Comparison of ENCODE assay signal across 8 cellular contexts in genomic region chr16:30956601-30957455, GRCh38. TPM values are rescaled to one million over a fixed set of nuclear protein-coding genes. Genes with fewer than 3 reads are reported as not detected.
DNase-seq lines count a peak whose midpoint lies in the region; ATAC-seq and TF ChIP-seq lines count a peak whose summit lies in the region.

No MANE protein-coding gene starts in this region.

- H3K9ac ChIP-seq in SK-N-SH, result peak overlapping the region; percentile 100

- no peaks in the 10 kb centered on the region for H3K9me2 ChIP-seq in SK-N-SH

- TF ChIP-seq RAD21 in SK-N-SH (IDR thresholded peaks at IDR 0.05; ENCODE audit: low read length), result no peak

- H3K79me2 ChIP-seq in SK-N-SH (ENCODE audit: insufficient read depth), result peaks cover 24% of the 10 kb centered on the region

- H3K27me3 Mint-ChIP-seq in Calu3 (ENCODE audit: unreplicated experiment), result no peaks in the 10 kb centered on the region
- H3K27me3 Mint-ChIP-seq in activated naive CD4-positive, alpha-beta T cell treated with anti-CD3 and anti-CD28 coated beads, Interleukin-2, amount 50 U/mL, for 24 hours, result no peaks in the 10 kb centered on the region

- H3K27ac Mint-ChIP-seq in Calu3 (ENCODE audit: unreplicated experiment), result peak overlapping the region; percentile 97
- H3K27ac Mint-ChIP-seq in activated naive CD4-positive, alpha-beta T cell treated with anti-CD3 and anti-CD28 coated beads, Interleukin-2, amount 50 U/mL, for 24 hours, result peak overlapping the region; percentile 97

- CTCF ChIA-PET in Calu3 (lab: Charles Lee) (interaction anchor here (0.8 kb wide), 1 partner anchor 15 kb away, joined by 5 read pairs; no protein-coding TSS in a partner anchor), SK-N-SH (lab: Yijun Ruan, JAX) (interaction anchor here (0.7 to 2.3 kb wide), 3 partner anchors 10 to 501 kb away, joined by 3 to 5 read pairs (median 3); partner anchors contain the start of gene ZNF843)

- TF ChIP-seq POLR2A in ovary (IDR thresholded peaks at IDR 0.05), result no peak

- DNase-seq in Calu3 (peak; percentile 92), Kasumi-1 (lab: John Stamatoyannopoulos, UW) (peak; percentile 33 to 47), SK-N-SH (peak; percentile 92), glomerular visceral epithelial cell (ENCODE audit: extremely low spot score) (peak; percentile 86), ovary (peak; percentile 82 to 91 (median 90)), tibial artery (peak; percentile 70 to 91)

- H3K9me3 Mint-ChIP-seq in Calu3 (ENCODE audit: low read depth, unreplicated experiment), result no peaks in the 10 kb centered on the region
- H3K9me3 Mint-ChIP-seq in activated naive CD4-positive, alpha-beta T cell treated with anti-CD3 and anti-CD28 coated beads, Interleukin-2, amount 50 U/mL, for 24 hours, result no peaks in the 10 kb centered on the region

- intact Hi-C loops in Calu3 (cut with micrococcal nuclease; ENCODE audit: unreplicated experiment), result loop anchor here (10.0 kb wide), 1 partner anchor 908 kb away; no protein-coding TSS in a partner anchor
- intact Hi-C loops in ovary (cut with DNase I), result loop anchor here in 1 of 4 donors (10.0 kb wide), 1 partner anchor 158 kb away; the partner anchor contains the start of gene KAT8
- intact Hi-C loops in tibial artery (cut with DNase I; ENCODE audit: low total_unique reads), result no loop called here

- 23% methylated on average over 18 of the region's 42 CpGs for WGBS in SK-N-SH (ENCODE audit: low lambda C conversion rate)
- 18 to 26% (median 19%) methylated on average over 42 of the region's 42 CpGs for WGBS in ovary, 3 donors

- no peak for TF ChIP-seq EP300 in SK-N-SH (IDR thresholded peaks at IDR 0.05; ENCODE audit: borderline replicate concordance in 1 of 2, low read depth in 1 of 2, low read length in 1 of 2)
- TF ChIP-seq EP300 in ovary (IDR thresholded peaks at IDR 0.05), result peak; percentile 33

- no peak for TF ChIP-seq CTCF in Calu3 (IDR thresholded peaks at IDR 0.05; ENCODE audit: unreplicated experiment)
- TF ChIP-seq CTCF in SK-N-SH (IDR thresholded peaks at IDR 0.05), result peak; percentile 44
- TF ChIP-seq CTCF in ovary (IDR thresholded peaks at IDR 0.05), result peak in 1 of 3 donors; percentile 34
- peak in 1 of 2 experiments; percentile 26 for TF ChIP-seq CTCF in tibial artery (IDR thresholded peaks at IDR 0.05)

- H3K36me3 ChIP-seq in SK-N-SH (replicated peaks in 1 of 2; ENCODE audit: control insufficient read depth in 1 of 2, insufficient read depth in 2 of 2, low read length in 1 of 2) (peaks cover 25 to 30% of the 10 kb centered on the region in 2 experiments), ovary (no peaks in the 10 kb centered on the region), tibial artery (peaks cover 23 to 42% (median 24%) of the 10 kb centered on the region in 3 donors)

- no peaks in the 10 kb centered on the region; the same call in 1 of the 2 replicates for H4K20me1 ChIP-seq in SK-N-SH (ENCODE audit: insufficient read depth)

- POLR2A ChIA-PET in SK-N-SH (lab: Yijun Ruan, JAX), result interaction anchor here (0.6 to 1.1 kb wide), 5 partner anchors 9 to 486 kb away, joined by 3 to 4 read pairs (median 3); partner anchors contain the start of genes ZNF646, ZNF668 and ZNF843

- H3K4me3 Mint-ChIP-seq in Calu3 (ENCODE audit: low read depth, unreplicated experiment), result peak overlapping the region; percentile 87
- H3K4me3 Mint-ChIP-seq in activated naive CD4-positive, alpha-beta T cell treated with anti-CD3 and anti-CD28 coated beads, Interleukin-2, amount 50 U/mL, for 24 hours, result peak overlapping the region; percentile 95

- peak overlapping the region; percentile 74 to 99 for H3K4me3 ChIP-seq in SK-N-SH (ENCODE audit: low read depth in 2 of 2, low read length in 1 of 2)
- peak overlapping the region; percentile 82 for H3K4me3 ChIP-seq in ovary
- H3K4me3 ChIP-seq in tibial artery, result peak overlapping the region; percentile 74 to 96

- H3K27me3 ChIP-seq in SK-N-SH (ENCODE audit: insufficient read depth) (no peaks in the 10 kb centered on the region), ovary (no peaks in the 10 kb centered on the region), tibial artery (no peaks in the 10 kb centered on the region)

- H2AFZ ChIP-seq in SK-N-SH (ENCODE audit: low read depth), result peak overlapping the region; percentile 99

- peak; percentile 43 for ATAC-seq in GM21528 (IDR thresholded peaks at IDR 0.05; ENCODE audit: low FRiP score, unreplicated experiment)

- H3K9me3 ChIP-seq in SK-N-SH (no peaks in the 10 kb centered on the region), ovary (no peaks in the 10 kb centered on the region), tibial artery (no peaks in the 10 kb centered on the region)

- TSS peak; percentile 66 for BruUV-seq in Calu3 (replicated peaks; lab: Mats Ljungman, UMichigan)

- H3K4me1 ChIP-seq in SK-N-SH (ENCODE audit: control insufficient read depth in 1 of 2, insufficient read depth in 2 of 2, low read depth in 1 of 2, low read length in 1 of 2), result peaks cover 0 to 25% of the 10 kb centered on the region in 2 experiments; a peak in 1 of 4 replicates
- H3K4me1 ChIP-seq in ovary (ENCODE audit: insufficient read depth), result peaks cover 11% of the 10 kb centered on the region
- peaks cover 0 to 46% (median 40%) of the 10 kb centered on the region in 4 donors for H3K4me1 ChIP-seq in tibial artery

- peak overlapping the region; percentile 93 for H3K4me2 ChIP-seq in SK-N-SH

- H3K27ac ChIP-seq in SK-N-SH (ENCODE audit: low read depth in 2 of 2, low read length in 1 of 2), result peak overlapping the region; percentile 98 to 99
- H3K27ac ChIP-seq in ovary, result peak overlapping the region; percentile 97 to 98
- H3K27ac ChIP-seq in tibial artery, result peak overlapping the region; percentile 91 to 94

- peaks cover 45% of the 10 kb centered on the region for H3F3A ChIP-seq in SK-N-SH (replicated peaks; ENCODE audit: insufficient read depth)

- peaks cover 53% of the 10 kb centered on the region for H3K36me3 Mint-ChIP-seq in Calu3 (ENCODE audit: insufficient read depth, unreplicated experiment)
- H3K36me3 Mint-ChIP-seq in activated naive CD4-positive, alpha-beta T cell treated with anti-CD3 and anti-CD28 coated beads, Interleukin-2, amount 50 U/mL, for 24 hours, result peaks cover 10% of the 10 kb centered on the region

- peaks cover 28% of the 10 kb centered on the region for H3K4me1 Mint-ChIP-seq in Calu3 (ENCODE audit: low read depth, unreplicated experiment)
- H3K4me1 Mint-ChIP-seq in activated naive CD4-positive, alpha-beta T cell treated with anti-CD3 and anti-CD28 coated beads, Interleukin-2, amount 50 U/mL, for 24 hours, result peaks cover 33% of the 10 kb centered on the region

TF ChIP-seq in SK-N-SH, 30 proteins besides CTCF, POLR2A, EP300 and RAD21 (continues in another document):
- TF ChIP-seq FOSL2 (IDR thresholded peaks at IDR 0.05; ENCODE audit: borderline replicate concordance, low read depth) (peak; percentile 27; the same call in 1 of the 2 replicates), IRF3 (IDR thresholded peaks at IDR 0.05; ENCODE audit: low read depth, low read length) (no peak), YY1 (IDR thresholded peaks at IDR 0.05; ENCODE audit: low read depth) (no peak), MAX (IDR thresholded peaks at IDR 0.05; ENCODE audit: low read depth) (peak; percentile 26; the same call in 1 of the 2 replicates)

RNA-seq across cellular contexts. Expression of gene SETD1A, which starts 0.7 kb away (rescaled TPM):
- total RNA-seq in Calu3 (2022) (28.8 and 30.5 TPM in 2 replicates), ovary (10 to 100 TPM in 5 of 7 donors, 1 to 10 TPM in 2; 5.0 to 31.8 (median 24.9) TPM)
- polyA plus RNA-seq in SK-N-SH (2012; rRNA removed) (2.4 and 6.8 TPM in 2 replicates), ovary (10 to 100 TPM in 1 of 2 donors, 1 to 10 TPM in 1; 5.8 to 17.1 TPM)
- polyA plus RNA-seq in SK-N-SH (2012; cell fraction: cytosol; rRNA removed), result 4.2 and 6.8 TPM in 2 replicates
- 18.8 and 24.8 TPM in 2 replicates for polyA plus RNA-seq in SK-N-SH (2012; cell fraction: nucleus; rRNA removed)

RNA-seq across cellular contexts. Expression of gene ORAI3, which starts 8.0 kb away (rescaled TPM):
- 14.7 and 15.4 TPM in 2 replicates for total RNA-seq in Calu3 (2022)
- polyA plus RNA-seq in SK-N-SH (2012; rRNA removed), result 29.0 and 31.8 TPM in 2 replicates
- 23.3 and 28.4 TPM in 2 replicates for polyA plus RNA-seq in SK-N-SH (2012; cell fraction: cytosol; rRNA removed)
- 32.0 and 34.8 TPM in 2 replicates for polyA plus RNA-seq in SK-N-SH (2012; cell fraction: nucleus; rRNA removed)
- total RNA-seq in ovary, result 10 to 100 TPM; 21.5 to 30.8 (median 24.1) TPM
- polyA plus RNA-seq in ovary, result 10 to 100 TPM; 26.0 to 27.5 TPM

RNA-seq across cellular contexts. Expression of gene HSD3B7, which starts 28.2 kb away (rescaled TPM):
- total RNA-seq in Calu3 (2022) (25.3 and 29.2 TPM in 2 replicates), ovary (10 to 100 TPM in 4 of 7 donors, 1 to 10 TPM in 3; 8.0 to 24.5 (median 10.5) TPM)
- polyA plus RNA-seq in SK-N-SH (2012; rRNA removed) (12.2 and 12.9 TPM in 2 replicates), ovary (1 to 10 TPM; 3.9 to 8.0 TPM)
- polyA plus RNA-seq in SK-N-SH (2012; cell fraction: cytosol; rRNA removed), result 5.6 and 9.0 TPM in 2 replicates
- polyA plus RNA-seq in SK-N-SH (2012; cell fraction: nucleus; rRNA removed), result 19.5 and 19.7 TPM in 2 replicates

RNA-seq across cellular contexts. Expression of gene FBXL19, which starts 33.5 kb away (rescaled TPM):
- total RNA-seq in Calu3 (2022), result 43.2 and 45.7 TPM in 2 replicates
- 18.3 and 20.6 TPM in 2 replicates for polyA plus RNA-seq in SK-N-SH (2012; rRNA removed)
- 8.6 and 15.1 TPM in 2 replicates for polyA plus RNA-seq in SK-N-SH (2012; cell fraction: cytosol; rRNA removed)
- polyA plus RNA-seq in SK-N-SH (2012; cell fraction: nucleus; rRNA removed), result 31.4 and 33.9 TPM in 2 replicates
- 10 to 100 TPM; 10.2 to 24.3 (median 15.4) TPM for total RNA-seq in ovary
- polyA plus RNA-seq in ovary, result 10 to 100 TPM in 1 of 2 donors, 1 to 10 TPM in 1; 1.6 to 12.4 TPM

RNA-seq across cellular contexts. Expression of gene STX1B, which starts 53.6 kb away (rescaled TPM):
- total RNA-seq in Calu3 (2022) (0.61 and 1.3 TPM in 2 replicates), ovary (1 to 10 TPM in 4 of 7 donors, under 1 TPM in 3; 0.34 to 1.5 (median 1.0) TPM)
- polyA plus RNA-seq in SK-N-SH (2012; rRNA removed) (21.2 and 23.0 TPM in 2 replicates), ovary (under 1 TPM; 0.36 to 0.57 TPM)
- 5.1 and 6.2 TPM in 2 replicates for polyA plus RNA-seq in SK-N-SH (2012; cell fraction: cytosol; rRNA removed)
- polyA plus RNA-seq in SK-N-SH (2012; cell fraction: nucleus; rRNA removed), result 212 TPM in 2 replicates

Comparison
In these comparisons a context has a peak if more than half of its experiments do, and no peak if none do; other contexts are left out.
1. Peak in every context shown above with its lines: DNase-seq, ATAC-seq, H3K4me3 ChIP-seq and H3K27ac ChIP-seq.
2. DNase-seq: peak in every context shown above with its lines; median percentile 92 in Calu3; 92 in SK-N-SH; 90 in ovary; 86 in glomerular visceral epithelial cell; 80 in tibial artery; 40 in Kasumi-1.